ENCODE assay signal across 1 cellular context in the genomic region with DNA sequence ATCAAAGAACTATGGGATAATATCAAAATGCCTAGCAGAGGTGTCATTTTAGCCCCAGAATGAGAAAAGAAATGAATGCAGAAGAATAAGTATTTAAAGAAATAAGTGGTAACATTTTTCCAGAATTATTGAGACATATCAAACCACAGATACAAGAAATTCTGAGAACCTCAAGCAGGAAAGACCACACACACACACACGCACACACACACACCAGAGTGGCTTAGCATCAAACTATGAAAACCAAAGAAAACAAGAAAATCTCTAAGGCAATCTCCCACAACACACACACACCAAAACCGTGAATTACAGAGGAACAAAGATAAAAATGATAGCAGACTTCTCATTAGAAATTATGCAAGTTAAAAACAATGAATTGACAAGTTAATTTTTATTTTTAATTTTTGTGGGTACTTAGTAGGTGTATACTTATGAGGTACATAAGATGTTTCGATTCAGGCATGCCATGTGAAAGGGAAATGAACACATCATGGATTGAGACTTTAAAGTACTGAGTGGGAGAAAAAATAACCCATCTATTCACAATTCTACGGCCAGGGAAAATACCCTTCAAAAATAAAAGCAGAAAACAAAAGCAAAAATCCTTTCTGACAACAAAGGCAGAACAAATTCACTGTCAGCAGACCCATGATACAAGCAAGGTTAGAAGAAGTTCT.
TF ChIP-seq lines count a peak whose summit lies in the region.

No MANE protein-coding gene starts in this region.

TF ChIP-seq in HEK293, 187 proteins besides CTCF, POLR2A, EP300 and RAD21 (continued from another document):
- TF ChIP-seq, protein P1, sequence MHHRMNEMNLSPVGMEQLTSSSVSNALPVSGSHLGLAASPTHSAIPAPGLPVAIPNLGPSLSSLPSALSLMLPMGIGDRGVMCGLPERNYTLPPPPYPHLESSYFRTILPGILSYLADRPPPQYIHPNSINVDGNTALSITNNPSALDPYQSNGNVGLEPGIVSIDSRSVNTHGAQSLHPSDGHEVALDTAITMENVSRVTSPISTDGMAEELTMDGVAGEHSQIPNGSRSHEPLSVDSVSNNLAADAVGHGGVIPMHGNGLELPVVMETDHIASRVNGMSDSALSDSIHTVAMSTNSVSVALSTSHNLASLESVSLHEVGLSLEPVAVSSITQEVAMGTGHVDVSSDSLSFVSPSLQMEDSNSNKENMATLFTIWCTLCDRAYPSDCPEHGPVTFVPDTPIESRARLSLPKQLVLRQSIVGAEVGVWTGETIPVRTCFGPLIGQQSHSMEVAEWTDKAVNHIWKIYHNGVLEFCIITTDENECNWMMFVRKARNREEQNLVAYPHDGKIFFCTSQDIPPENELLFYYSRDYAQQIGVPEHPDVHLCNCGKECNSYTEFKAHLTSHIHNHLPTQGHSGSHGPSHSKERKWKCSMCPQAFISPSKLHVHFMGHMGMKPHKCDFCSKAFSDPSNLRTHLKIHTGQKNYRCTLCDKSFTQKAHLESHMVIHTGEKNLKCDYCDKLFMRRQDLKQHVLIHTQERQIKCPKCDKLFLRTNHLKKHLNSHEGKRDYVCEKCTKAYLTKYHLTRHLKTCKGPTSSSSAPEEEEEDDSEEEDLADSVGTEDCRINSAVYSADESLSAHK (tag by site-specific recombination; IDR thresholded peaks at IDR 0.05): no peak
- TF ChIP-seq ZNF843 (tag by site-specific recombination; IDR thresholded peaks at IDR 0.05): no peak
- no peak for TF ChIP-seq ZNF777 (tag by site-specific recombination; IDR thresholded peaks at IDR 0.05; ENCODE audit: borderline replicate concordance)
